ENCODE assay signal across 13 cellular contexts in genomic region chr5:65209341-65209740, GRCh38.
DNase-seq lines count a peak whose midpoint lies in the region; ATAC-seq and TF ChIP-seq lines count a peak whose summit lies in the region.
"Had no signal": no experiment of that assay in that cellular context is flagged by ENCODE, and none has a peak within 500 bp of the region (broad histone marks: within the 10 kb centered on the region; RNA-seq: fewer than 3 reads in every experiment).

No MANE protein-coding gene starts in this region.

- peaks cover under 1% of the 10 kb centered on the region for H3K4me1 ChIP-seq in mesenchymal stem cell (ENCODE audit: control insufficient read depth, insufficient read depth, low read depth, low read length)
- H3K4me1 ChIP-seq: heart right ventricle had no signal

- H3K36me3 ChIP-seq in mesenchymal stem cell (ENCODE audit: control insufficient read depth in 1 of 2, insufficient read depth in 2 of 2, low read depth in 1 of 2, low read length in 2 of 2) (peaks cover 0 to 46% of the 10 kb centered on the region in 2 experiments), H7 (replicated peaks; ENCODE audit: control insufficient read depth, insufficient read depth, low read length) (no peaks in the 10 kb centered on the region)

- H3K4me3 ChIP-seq in cardiac fibroblast (replicated peaks in 1 of 2; ENCODE audit: low read depth in 2 of 2, low read length in 2 of 2) (no peak overlapping the region), mesenchymal stem cell (ENCODE audit: insufficient read depth in 1 of 2, low read depth in 1 of 2, low read length in 2 of 2) (no peak overlapping the region), H7 (ENCODE audit: insufficient read depth, low read depth, low read length) (no peak overlapping the region)
- H3K4me3 ChIP-seq: heart right ventricle had no signal

- no peak overlapping the region for H2BK12ac ChIP-seq in mesenchymal stem cell (ENCODE audit: low read length in 2 of 2)

- H3K9ac ChIP-seq in mesenchymal stem cell (ENCODE audit: low read length): peak overlapping the region; percentile 88

- ATAC-seq in HG03025 (IDR thresholded peaks at IDR 0.05; ENCODE audit: low FRiP score, unreplicated experiment): no peak
- ATAC-seq: CD8-positive, alpha-beta T cell; heart right ventricle had no signal

- H2BK15ac ChIP-seq in mesenchymal stem cell (ENCODE audit: low read depth, poor library complexity, severe bottlenecking): no peak overlapping the region

- no peak overlapping the region for H3K4ac ChIP-seq in mesenchymal stem cell (ENCODE audit: low read depth in 1 of 2, low read length in 2 of 2)

- H2AFZ ChIP-seq in mesenchymal stem cell (ENCODE audit: low read depth, low read length): no peak overlapping the region

- no peak overlapping the region for H2BK5ac ChIP-seq in mesenchymal stem cell (ENCODE audit: low read depth, low read length, poor library complexity, severe bottlenecking)

- no peak overlapping the region for H3K4me2 ChIP-seq in mesenchymal stem cell (ENCODE audit: low read length, poor library complexity, severe bottlenecking)

- TF ChIP-seq CTCF in cardiac fibroblast (IDR thresholded peaks at IDR 0.05; ENCODE audit: low read depth, low read length): no peak

- CTCF ChIA-PET in HEK293T (lab: Yijun Ruan, JAX): no interaction called here

- peaks cover 10% of the 10 kb centered on the region for H3K9me3 ChIP-seq in mesenchymal stem cell (ENCODE audit: control insufficient read depth, low read length)
- H3K9me3 ChIP-seq: heart right ventricle had no signal

- peak; percentile 61 for DNase-seq in AG20443 (ENCODE audit: low spot score)
- peak; percentile 76 for DNase-seq in NCI-H226
- DNase-seq in cardiac fibroblast (ENCODE audit: low read depth in 2 of 2): peak; percentile 71 to 97
- peak; percentile 73 for DNase-seq in mesenchymal stem cell
- DNase-seq in HEK293T (ENCODE audit: extremely low spot score): no peak
- DNase-seq in activated effector memory CD4-positive, alpha-beta T cell treated with anti-CD3 and anti-CD28 coated beads, Interleukin-2, amount 50 U/mL, for 16 hours: no peak
- no peak for DNase-seq in H7
- DNase-seq: activated CD4-positive, alpha-beta T cell treated with anti-CD3 and anti-CD28 coated beads, Interleukin-2, amount 50 U/mL, for 1 hour; CD8-positive, alpha-beta T cell; heart right ventricle; NCI-H1105 treated with DMSO at 0.1 percent for 48 hours; occipital lobe had no signal

- no peak overlapping the region for H2AK5ac ChIP-seq in mesenchymal stem cell (ENCODE audit: low read length, severe bottlenecking)

- H3K27me3 ChIP-seq in mesenchymal stem cell (ENCODE audit: control insufficient read depth in 1 of 2, insufficient read depth in 1 of 2, low read length in 2 of 2) (no peaks in the 10 kb centered on the region), H7 (ENCODE audit: control insufficient read depth, insufficient read depth, low read length) (no peaks in the 10 kb centered on the region)
- H3K27me3 ChIP-seq: heart right ventricle had no signal

- no peak overlapping the region for H3K18ac ChIP-seq in mesenchymal stem cell (ENCODE audit: low read depth in 1 of 2, low read length in 2 of 2)

- POLR2A ChIA-PET in HEK293T (lab: Yijun Ruan, JAX): no interaction called here

- H3K79me1 ChIP-seq in mesenchymal stem cell (replicated peaks; ENCODE audit: low read length, poor library complexity, severe bottlenecking): no peaks in the 10 kb centered on the region

- H3K14ac ChIP-seq in mesenchymal stem cell (ENCODE audit: low read length in 2 of 2): no peak overlapping the region

- no peak overlapping the region for H2BK120ac ChIP-seq in mesenchymal stem cell (ENCODE audit: low read depth, low read length)

- no peak overlapping the region for H4K8ac ChIP-seq in mesenchymal stem cell (ENCODE audit: low read length)

- H3K27ac ChIP-seq in mesenchymal stem cell (ENCODE audit: low read length, poor library complexity, severe bottlenecking): peak overlapping the region; percentile 66

- H3K23ac ChIP-seq in mesenchymal stem cell (ENCODE audit: low read length in 2 of 2): no peak overlapping the region

- H4K91ac ChIP-seq in mesenchymal stem cell (ENCODE audit: low read length): no peak overlapping the region

TF ChIP-seq in HEK293T, 16 proteins besides CTCF, POLR2A, EP300 and RAD21:
- TF ChIP-seq ARNT (IDR thresholded peaks at IDR 0.05) (no peak), LEF1 (IDR thresholded peaks at IDR 0.05; ENCODE audit: borderline replicate concordance) (no peak), L3MBTL2 (conservative IDR thresholded peaks at IDR 0.05) (no peak), ELF4 (IDR thresholded peaks at IDR 0.05) (no peak), FOXA1 (IDR thresholded peaks at IDR 0.05) (no peak), HDGF (IDR thresholded peaks at IDR 0.05; ENCODE audit: borderline replicate concordance) (no peak), FOXM1 (IDR thresholded peaks at IDR 0.05; ENCODE audit: borderline replicate concordance) (no peak)
TF ChIP-seq in HEK293T: peak in this region for 0.

Comparison
In these comparisons a context has a peak if more than half of its experiments do, and no peak if none do; other contexts are left out.
1. DNase-seq: peak in AG20443 (single experiment), NCI-H226 (single experiment), cardiac fibroblast (2 of 2) and mesenchymal stem cell (single experiment); none in HEK293T (single experiment), activated effector memory CD4-positive, alpha-beta T cell treated with anti-CD3 and anti-CD28 coated beads, Interleukin-2, amount 50 U/mL, for 16 hours (single experiment) and H7 (single experiment).